ENCODE assay signal across 9 cellular contexts in the genomic region with DNA sequence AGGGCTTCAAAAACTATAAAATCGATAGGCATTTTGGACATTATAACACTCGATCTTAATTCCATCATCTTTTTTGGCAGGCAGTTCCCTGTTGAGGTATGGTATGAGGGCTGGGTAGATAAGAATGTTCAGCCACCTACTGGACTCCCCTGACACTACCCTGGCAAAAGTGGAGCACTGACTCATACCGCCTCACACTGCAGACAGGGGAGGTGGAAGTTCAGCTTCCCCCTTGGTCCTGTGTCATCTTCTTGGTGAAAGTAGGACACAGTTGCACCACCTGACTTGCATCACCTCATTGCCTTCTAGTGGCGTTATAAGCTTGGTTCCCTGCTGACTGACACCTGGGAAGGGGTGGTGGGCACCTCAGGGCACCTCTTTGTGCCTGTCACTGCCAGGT. TPM values are rescaled to one million over a fixed set of nuclear protein-coding genes. Genes with fewer than 3 reads are reported as not detected.
DNase-seq lines count a peak whose midpoint lies in the region; ATAC-seq, FAIRE-seq and TF ChIP-seq lines count a peak whose summit lies in the region.
"Had no signal": no experiment of that assay in that cellular context is flagged by ENCODE, and none has a peak within 500 bp of the region (broad histone marks: within the 10 kb centered on the region; RNA-seq: fewer than 3 reads in every experiment).

No MANE protein-coding gene starts in this region.

- H3K14ac ChIP-seq in mesenchymal stem cell (ENCODE audit: low read length in 2 of 2): no peak overlapping the region

- DNase-seq in EH (ENCODE audit: low read depth): peak; percentile 47
- DNase-seq in GM12878 (ENCODE audit: low read depth, low spot score): no peak
- peak; percentile 20 for DNase-seq in mesenchymal stem cell
- DNase-seq in NCI-H1048 (lab: John Stamatoyannopoulos, UW): no peak
- DNase-seq in ascending aorta (ENCODE audit: low spot score in 2 of 2): no peak
- no peak for DNase-seq in GM19239 (ENCODE audit: insufficient read length, low spot score)
- DNase-seq in C1 segment of cervical spinal cord (lab: John Stamatoyannopoulos, UW): no peak
- DNase-seq: substantia nigra had no signal

- FAIRE-seq in GM12878 (lab: Jason Lieb, UNC) (no peak), GM19239 (lab: Jason Lieb, UNC) (no peak)

- no TSS peak for BruUV-seq in GM12878 (replicated peaks; lab: Mats Ljungman, UMichigan)

- H3K9me3 ChIP-seq in Loucy (ENCODE audit: insufficient read depth, low read depth, low read length): no peaks in the 10 kb centered on the region
- H3K9me3 ChIP-seq in GM12878 (replicated peaks; ENCODE audit: control insufficient read depth, insufficient read depth, low read length): no peaks in the 10 kb centered on the region
- H3K9me3 ChIP-seq in mesenchymal stem cell (ENCODE audit: control insufficient read depth, low read length): no peaks in the 10 kb centered on the region
- no peaks in the 10 kb centered on the region for H3K9me3 ChIP-seq in ascending aorta

- no peaks in the 10 kb centered on the region for H3K79me1 ChIP-seq in mesenchymal stem cell (replicated peaks; ENCODE audit: low read length, poor library complexity, severe bottlenecking)

- TF ChIP-seq CTCF in Loucy (conservative IDR thresholded peaks at IDR 0.05; ENCODE audit: low read length): peak; percentile 30
- TF ChIP-seq CTCF in GM12878 (IDR thresholded peaks at IDR 0.05 in 2 of 3, conservative IDR thresholded peaks at IDR 0.05 in 1 of 3; ENCODE audit: control insufficient read depth in 2 of 3, extremely low read depth in 1 of 3, insufficient read depth in 1 of 3, low read depth in 3 of 3, low read length in 3 of 3): no peak
- no peak for TF ChIP-seq CTCF in ascending aorta (IDR thresholded peaks at IDR 0.05)

- H3K36me3 ChIP-seq in Loucy (ENCODE audit: insufficient read depth, low read length) (peaks cover 22% of the 10 kb centered on the region; the same call in 1 of the 2 replicates), GM12878 (ENCODE audit: control insufficient read depth in 2 of 2, insufficient read depth in 2 of 2, low read length in 1 of 2) (peaks cover 0 to 4% of the 10 kb centered on the region in 2 experiments; a peak in 3 of 4 replicates), mesenchymal stem cell (ENCODE audit: control insufficient read depth in 1 of 2, insufficient read depth in 2 of 2, low read depth in 1 of 2, low read length in 2 of 2) (peaks cover 9 to 55% of the 10 kb centered on the region in 2 experiments), ascending aorta (peaks cover 12 to 59% of the 10 kb centered on the region in 2 donors)

- H3K79me2 ChIP-seq in Loucy (ENCODE audit: insufficient read depth, low read length) (no peaks in the 10 kb centered on the region), GM12878 (ENCODE audit: control insufficient read depth, insufficient read depth, low read length) (no peaks in the 10 kb centered on the region)

- CTCF ChIA-PET in GM12878 (lab: Yijun Ruan, JAX): interaction anchor here (0.6 kb wide), 1 partner anchor 276 kb away, joined by 3 read pairs; no protein-coding TSS in a partner anchor

- H4K91ac ChIP-seq in mesenchymal stem cell (ENCODE audit: low read length): no peak overlapping the region

- H3K4me3 ChIP-seq in Loucy (ENCODE audit: low read length, poor library complexity, severe bottlenecking) (no peak overlapping the region), GM12878 (no peak overlapping the region), mesenchymal stem cell (ENCODE audit: insufficient read depth in 1 of 2, low read depth in 1 of 2, low read length in 2 of 2) (no peak overlapping the region), ascending aorta (no peak overlapping the region)

- H3K4me1 ChIP-seq in Loucy (ENCODE audit: insufficient read depth, low read length, poor library complexity, severe bottlenecking): no peaks in the 10 kb centered on the region
- no peaks in the 10 kb centered on the region for H3K4me1 ChIP-seq in GM12878 (ENCODE audit: control insufficient read depth, insufficient read depth, low read length)
- H3K4me1 ChIP-seq in mesenchymal stem cell (ENCODE audit: control insufficient read depth, insufficient read depth, low read depth, low read length): no peaks in the 10 kb centered on the region
- H3K4me1 ChIP-seq in ascending aorta: no peaks in the 10 kb centered on the region

- H3K23ac ChIP-seq in mesenchymal stem cell (ENCODE audit: low read length in 2 of 2): peak overlapping the region in 1 of 2 experiments; percentile 20

- H2BK120ac ChIP-seq in mesenchymal stem cell (ENCODE audit: low read depth, low read length): no peak overlapping the region

- POLR2A ChIA-PET in GM12878 (lab: Charles Lee): no interaction called here

- SMC1A ChIA-PET in GM12878 (lab: Charles Lee; ENCODE audit: uncharacterized antibody, unreplicated experiment): no interaction called here

- H3K9me2 ChIP-seq in Loucy (replicated peaks; ENCODE audit: low read depth, low read length): no peaks in the 10 kb centered on the region

- H3K9ac ChIP-seq in Loucy (ENCODE audit: low read depth, low read length, poor library complexity, severe bottlenecking): no peak overlapping the region
- H3K9ac ChIP-seq in GM12878 (ENCODE audit: control insufficient read depth, insufficient read depth, low read length): no peak overlapping the region
- no peak overlapping the region for H3K9ac ChIP-seq in mesenchymal stem cell (ENCODE audit: low read length)

- H2BK15ac ChIP-seq in mesenchymal stem cell (ENCODE audit: low read depth, poor library complexity, severe bottlenecking): no peak overlapping the region

- no peaks in the 10 kb centered on the region for H3F3A ChIP-seq in Loucy (ENCODE audit: low read depth)

- RAD21 ChIA-PET in GM12878 (lab: Charles Lee; ENCODE audit: unreplicated experiment): no interaction called here

- H3K27me3 ChIP-seq in Loucy (ENCODE audit: insufficient read depth, low read length, poor library complexity, severe bottlenecking): no peaks in the 10 kb centered on the region
- no peaks in the 10 kb centered on the region for H3K27me3 ChIP-seq in GM12878 (replicated peaks in 1 of 2; ENCODE audit: control insufficient read depth in 2 of 2, insufficient read depth in 2 of 2, low read length in 1 of 2)
- no peaks in the 10 kb centered on the region for H3K27me3 ChIP-seq in mesenchymal stem cell (ENCODE audit: control insufficient read depth in 1 of 2, insufficient read depth in 1 of 2, low read length in 2 of 2)
- H3K27me3 ChIP-seq in ascending aorta: no peaks in the 10 kb centered on the region

- H4K8ac ChIP-seq in mesenchymal stem cell (ENCODE audit: low read length): no peak overlapping the region

- H2AFZ ChIP-seq in Loucy (ENCODE audit: low read length): no peak overlapping the region
- no peak overlapping the region for H2AFZ ChIP-seq in GM12878 (ENCODE audit: control insufficient read depth, low read depth, low read length)
- H2AFZ ChIP-seq in mesenchymal stem cell (ENCODE audit: low read depth, low read length): no peak overlapping the region

- TF ChIP-seq POLR2A in GM12878 (IDR thresholded peaks at IDR 0.05; ENCODE audit: low read depth, low read length): no peak

- WGBS in GM12878 (ENCODE audit: insufficient coverage, insufficient replicate concordance, low lambda C conversion rate, missing lambda C conversion rate): 83% methylated on average over 4 of the region's 4 CpGs
- 88% methylated on average over 2 of the region's 4 CpGs for WGBS in mesenchymal stem cell

- ATAC-seq in GM12878: peak; percentile 34; the same call in 1 of the 3 replicates

- no peak overlapping the region for H2BK12ac ChIP-seq in mesenchymal stem cell (ENCODE audit: low read length in 2 of 2)

- H2BK5ac ChIP-seq in mesenchymal stem cell (ENCODE audit: low read depth, low read length, poor library complexity, severe bottlenecking): no peak overlapping the region

- no peak for TF ChIP-seq EP300 in GM12878 (IDR thresholded peaks at IDR 0.05; ENCODE audit: borderline replicate concordance in 1 of 2, control insufficient read depth in 1 of 2, low read depth in 2 of 2, low read length in 2 of 2)

- H4K20me1 ChIP-seq in Loucy (ENCODE audit: insufficient read depth, low read length, poor library complexity, severe bottlenecking) (no peaks in the 10 kb centered on the region), GM12878 (ENCODE audit: control insufficient read depth, insufficient read depth) (no peaks in the 10 kb centered on the region)

- no peak overlapping the region for H3K27ac ChIP-seq in GM12878 (ENCODE audit: control insufficient read depth, insufficient read depth)
- no peak overlapping the region for H3K27ac ChIP-seq in mesenchymal stem cell (ENCODE audit: low read length, poor library complexity, severe bottlenecking)
- no peak overlapping the region for H3K27ac ChIP-seq in ascending aorta

- H2AK5ac ChIP-seq in mesenchymal stem cell (ENCODE audit: low read length, severe bottlenecking): no peak overlapping the region

- H3K4me2 ChIP-seq in Loucy (ENCODE audit: low read depth, low read length, poor library complexity, severe bottlenecking) (no peak overlapping the region), GM12878 (ENCODE audit: control insufficient read depth, insufficient read depth) (no peak overlapping the region), mesenchymal stem cell (ENCODE audit: low read length, poor library complexity, severe bottlenecking) (no peak overlapping the region)

- in situ Hi-C loops in GM12878 (cut with MboI): no loop called here

- TF ChIP-seq RAD21 in GM12878 (IDR thresholded peaks at IDR 0.05; ENCODE audit: insufficient read depth, low read depth, low read length): no peak

- H3K4ac ChIP-seq in mesenchymal stem cell (ENCODE audit: low read depth in 1 of 2, low read length in 2 of 2): no peak overlapping the region

- intact Hi-C loops in GM12878 (cut with micrococcal nuclease; ENCODE audit: unreplicated experiment) (no loop called here), ascending aorta (cut with DNase I) (no loop called here)

- H3K18ac ChIP-seq in mesenchymal stem cell (ENCODE audit: low read depth in 1 of 2, low read length in 2 of 2): no peak overlapping the region

RNA-seq across cellular contexts. Expression of a gene that starts 30.4 kb away (rescaled TPM):
- 61.7 and 71.4 TPM in 2 replicates for total RNA-seq in GM12878 (2013; cell fraction: nucleolus; rRNA removed)
- 13.7 and 15.5 TPM in 2 replicates for total RNA-seq in GM12878 (2014; rRNA removed)
- total RNA-seq in GM12878 (2014; rRNA removed; fragmentation: Illumina TruSeq; extraction: Trizol): 15.2 and 16.2 TPM in 2 replicates
- total RNA-seq in GM12878 (2021): 25.1 and 25.7 TPM in 2 replicates
- polyA plus RNA-seq in GM12878 (2011; ENCODE audit: low read depth): 22.5 TPM
- 26.2 and 26.7 TPM in 2 replicates for polyA plus RNA-seq in GM12878 (2011; rRNA removed)
- 16.6 and 22.6 TPM in 2 replicates for polyA plus RNA-seq in GM12878 (2011; cell fraction: cytosol; rRNA removed)
- 21.1 and 26.3 TPM in 2 replicates for polyA plus RNA-seq in GM12878 (2011; cell fraction: nucleus; rRNA removed)
- polyA plus RNA-seq in GM12878 (2012): 21.7 and 28.7 TPM in 2 replicates
- polyA plus RNA-seq in GM12878 (2014; fragmentation: Illumina TruSeq; extraction: Trizol): 32.1 and 46.4 TPM in 2 replicates
- polyA plus RNA-seq in GM12878 (2014; fragmentation: Nextera tagmentation; extraction: Ambion mirVana): 10 to 100 TPM; 51.8 to 55.9 TPM
- polyA plus RNA-seq in GM12878 (2014; rRNA removed): 17.7 and 19.4 TPM in 2 replicates
- 10 to 100 TPM; 60.2 to 70.6 TPM for polyA plus RNA-seq in GM12878 (2016; fragmentation: Nextera tagmentation; extraction: Ambion mirVana)
- polyA minus RNA-seq in GM12878 (2011; rRNA and poly(A)+ RNA removed): 19.0 and 22.5 TPM in 2 replicates
- 7.2 and 11.9 TPM in 2 replicates for polyA minus RNA-seq in GM12878 (2011; cell fraction: cytosol; rRNA and poly(A)+ RNA removed)
- 10.3 and 14.8 TPM in 2 replicates for polyA minus RNA-seq in GM12878 (2011; cell fraction: nucleus; rRNA and poly(A)+ RNA removed)
- polyA plus RNA-seq in mesenchymal stem cell (2013, experiment 1 of 2): 17.8 TPM
- 16.6 TPM for polyA plus RNA-seq in mesenchymal stem cell (2013, experiment 2 of 2)
- 36.3 TPM for total RNA-seq in ascending aorta

RNA-seq across cellular contexts. Expression of a gene that starts 30.5 kb away (rescaled TPM):
- total RNA-seq in GM12878 (2013; cell fraction: nucleolus; rRNA removed): 95.7 and 96.0 TPM in 2 replicates
- total RNA-seq in GM12878 (2014; rRNA removed) (132 and 146 TPM in 2 replicates), GM12878 (2014; rRNA removed; fragmentation: Illumina TruSeq; extraction: Trizol) (107 and 112 TPM in 2 replicates), GM12878 (2021) (94.9 and 97.2 TPM in 2 replicates), ascending aorta (92.7 TPM)
- 36.6 TPM for polyA plus RNA-seq in GM12878 (2011; ENCODE audit: low read depth)
- polyA plus RNA-seq in GM12878 (2011; rRNA removed) (85.2 and 95.5 TPM in 2 replicates), GM12878 (2014; fragmentation: Illumina TruSeq; extraction: Trizol) (60.1 and 96.4 TPM in 2 replicates), GM12878 (2014; fragmentation: Nextera tagmentation; extraction: Ambion mirVana) (10 to 100 TPM; 84.8 to 89.1 TPM), GM12878 (2014; rRNA removed) (173 and 180 TPM in 2 replicates), GM12878 (2016; fragmentation: Nextera tagmentation; extraction: Ambion mirVana) (100 to 1,000 TPM; 150 to 157 TPM)
- 132 and 134 TPM in 2 replicates for polyA plus RNA-seq in GM12878 (2011; cell fraction: cytosol; rRNA removed)
- polyA plus RNA-seq in GM12878 (2011; cell fraction: nucleus; rRNA removed): 68.3 and 74.0 TPM in 2 replicates
- polyA plus RNA-seq in GM12878 (2012): 67.7 and 71.1 TPM in 2 replicates
- polyA minus RNA-seq in GM12878 (2011; rRNA and poly(A)+ RNA removed): 54.1 and 81.2 TPM in 2 replicates
- 18.7 and 30.5 TPM in 2 replicates for polyA minus RNA-seq in GM12878 (2011; cell fraction: cytosol; rRNA and poly(A)+ RNA removed)
- polyA minus RNA-seq in GM12878 (2011; cell fraction: nucleus; rRNA and poly(A)+ RNA removed): 36.8 and 50.5 TPM in 2 replicates
- 100 TPM for polyA plus RNA-seq in mesenchymal stem cell (2013, experiment 1 of 2)
- polyA plus RNA-seq in mesenchymal stem cell (2013, experiment 2 of 2): 102 TPM

RNA-seq across cellular contexts. Expression of a gene that starts 43.6 kb away (rescaled TPM):
- 0.56 and 0.61 TPM in 2 replicates for total RNA-seq in GM12878 (2013; cell fraction: nucleolus; rRNA removed)
- total RNA-seq in GM12878 (2014; rRNA removed) (not detected in 2 replicates), GM12878 (2014; rRNA removed; fragmentation: Illumina TruSeq; extraction: Trizol) (not detected in 2 replicates), GM12878 (2021) (not detected in 2 replicates), ascending aorta (not detected)
- not detected for polyA plus RNA-seq in GM12878 (2011; ENCODE audit: low read depth)
- polyA plus RNA-seq in GM12878 (2011; rRNA removed) (0.76 and 0.86 TPM in 2 replicates), GM12878 (2014; fragmentation: Illumina TruSeq; extraction: Trizol) (0.07 TPM in 1 of 2 replicates, not detected in the other), GM12878 (2014; fragmentation: Nextera tagmentation; extraction: Ambion mirVana) (not detected), GM12878 (2014; rRNA removed) (0.15 TPM in 1 of 2 replicates, not detected in the other), GM12878 (2016; fragmentation: Nextera tagmentation; extraction: Ambion mirVana) (not detected)
- polyA plus RNA-seq in GM12878 (2011; cell fraction: cytosol; rRNA removed): 0.33 and 0.34 TPM in 2 replicates
- 1.1 and 1.3 TPM in 2 replicates for polyA plus RNA-seq in GM12878 (2011; cell fraction: nucleus; rRNA removed)
- polyA plus RNA-seq in GM12878 (2012): 0.14 and 0.26 TPM in 2 replicates
- 0.21 TPM in 1 of 2 replicates, not detected in the other for polyA minus RNA-seq in GM12878 (2011; rRNA and poly(A)+ RNA removed)
- polyA minus RNA-seq in GM12878 (2011; cell fraction: cytosol; rRNA and poly(A)+ RNA removed): not detected in 2 replicates
- polyA minus RNA-seq in GM12878 (2011; cell fraction: nucleus; rRNA and poly(A)+ RNA removed): 0.60 TPM in 1 of 2 replicates, not detected in the other
- polyA plus RNA-seq in mesenchymal stem cell (2013, experiment 1 of 2): 0.10 TPM
- polyA plus RNA-seq in mesenchymal stem cell (2013, experiment 2 of 2): 0.04 TPM

Comparison
In these comparisons a context has a peak if more than half of its experiments do, and no peak if none do; other contexts are left out.
1. DNase-seq: peak in EH (single experiment) and mesenchymal stem cell (single experiment); none in GM12878 (single experiment), NCI-H1048 (single experiment), ascending aorta (0 of 2), GM19239 (single experiment) and C1 segment of cervical spinal cord (0 of 14).